ENCODE assay signal across 8 cellular contexts in the genomic region with DNA sequence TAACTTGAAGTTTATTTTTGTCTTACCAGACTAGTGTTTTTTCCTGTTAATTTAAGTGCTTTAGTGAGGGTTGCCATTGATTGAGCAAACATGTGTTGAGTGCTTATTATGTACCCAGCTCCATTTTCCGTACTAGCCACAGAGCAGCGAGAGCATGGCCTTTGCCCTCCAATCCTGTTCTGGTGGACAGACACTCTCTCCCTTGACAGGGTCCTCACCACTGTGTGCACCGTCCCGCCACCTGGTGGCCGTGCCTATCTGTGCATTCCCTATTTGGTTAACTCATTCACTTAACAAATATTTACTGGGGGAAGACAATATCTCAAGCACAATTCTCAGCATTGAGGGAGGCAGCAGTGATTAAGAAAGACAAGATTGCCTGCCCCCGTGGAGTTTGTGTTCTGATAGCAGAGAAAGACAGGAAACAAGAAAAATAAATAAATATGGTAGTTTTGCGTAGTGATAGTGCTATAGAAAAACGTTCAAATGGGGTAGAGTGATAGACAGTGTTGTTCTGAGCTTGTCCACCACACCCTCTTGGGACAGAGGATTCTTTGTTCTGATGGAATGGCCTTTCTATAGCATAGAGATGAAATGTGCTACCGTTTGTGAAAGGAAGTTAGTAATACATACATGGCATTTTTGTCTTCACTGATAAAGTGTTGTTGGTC. TPM values are rescaled to one million over a fixed set of nuclear protein-coding genes. Genes with fewer than 3 reads are reported as not detected.
DNase-seq lines count a peak whose midpoint lies in the region; ATAC-seq and TF ChIP-seq lines count a peak whose summit lies in the region.

No MANE protein-coding gene starts in this region.

- peak overlapping the region; percentile 10 to 63 (median 42) for H3K27ac ChIP-seq in gastrocnemius medialis

- no peaks in the 10 kb centered on the region for H3K9me3 ChIP-seq in gastrocnemius medialis

- TF ChIP-seq CTCF in HFFc6 (IDR thresholded peaks at IDR 0.05) (peak; percentile 97), gastrocnemius medialis (IDR thresholded peaks at IDR 0.05 in 4 of 5, conservative IDR thresholded peaks at IDR 0.05 in 1 of 5) (peak; percentile 47 to 75 (median 66))

- no peaks in the 10 kb centered on the region for H3K9me3 Mint-ChIP-seq in HFFc6

- DNase-seq in DMS 273 (lab: John Stamatoyannopoulos, UW; ENCODE audit: unreplicated experiment) = peak; percentile 64
- DNase-seq in DMS 273 treated with DMSO at 0.1 percent for 48 hours (lab: John Stamatoyannopoulos, UW) = no peak
- DNase-seq in HFFc6 = peak; percentile 44
- DNase-seq in NCI-H82 treated with DMSO at 0.1 percent for 48 hours (lab: John Stamatoyannopoulos, UW; ENCODE audit: unreplicated experiment) = peak; percentile 22
- DNase-seq in activated T-helper 1 cell treated with anti-CD3 and anti-CD28 coated beads, Interleukin-2, amount 50 U/mL, for 16 hours (ENCODE audit: low read depth in 1 of 2, low spot score in 1 of 2) = peak; percentile 8 to 26
- peak; percentile 75 for DNase-seq in Right ventricle myocardium superior
- peak; percentile 16 to 50 for DNase-seq in gastrocnemius medialis

- intact Hi-C loops in Right ventricle myocardium superior (cut with DNase I) = no loop called here
- intact Hi-C loops in gastrocnemius medialis (cut with DNase I; ENCODE audit: low total_unique reads) = loop anchor here (2.0 to 10.0 kb wide), 2 partner anchors 53 to 1255 kb away; a partner anchor contains a TSS

- H3K4me1 Mint-ChIP-seq in HFFc6 (ENCODE audit: low read depth) = peaks cover 51% of the 10 kb centered on the region

- no peak overlapping the region for H3K4me3 Mint-ChIP-seq in HFFc6

- ATAC-seq in Right ventricle myocardium superior (ENCODE audit: poor library complexity) (peak; percentile 69), gastrocnemius medialis (peak; percentile 31 to 61), HG02870 (IDR thresholded peaks at IDR 0.05; ENCODE audit: unreplicated experiment) (no peak)

- H3K4me1 ChIP-seq in gastrocnemius medialis = peaks cover 42 to 45% of the 10 kb centered on the region in 2 donors

- peaks cover 5% of the 10 kb centered on the region; the same call in 1 of the 2 replicates for H3K36me3 Mint-ChIP-seq in HFFc6 (ENCODE audit: low read depth)

- H3K27ac Mint-ChIP-seq in HFFc6 = peak overlapping the region; percentile 58

- H3K27me3 Mint-ChIP-seq in HFFc6 (ENCODE audit: insufficient read depth) = no peaks in the 10 kb centered on the region

- in situ Hi-C loops in gastrocnemius medialis (cut with MboI; ENCODE audit: low sequenced_read_pairs in 4 of 4) = no loop called here

- H3K4me3 ChIP-seq in gastrocnemius medialis = no peak overlapping the region

- no peak for TF ChIP-seq POLR2A in gastrocnemius medialis (IDR thresholded peaks at IDR 0.05)

- no peaks in the 10 kb centered on the region for H3K36me3 ChIP-seq in gastrocnemius medialis

- H3K27me3 ChIP-seq in gastrocnemius medialis = no peaks in the 10 kb centered on the region

RNA-seq across cellular contexts. Expression of a gene that starts 13.0 kb away (rescaled TPM):
- 10 to 100 TPM in 2 of 6 experiments, 1 to 10 TPM in 4; 3.6 to 14.7 (median 4.7) TPM for total RNA-seq in HFFc6 (2021; fragmentation: NEBNext Ultra II Directional; extraction: Animal tissue kit (Norgen Biotek cat#: 25700))
- total RNA-seq in Right ventricle myocardium superior (166 TPM), gastrocnemius medialis (10 to 100 TPM in 3 of 4 donors, 1 to 10 TPM in 1; 5.8 to 36.7 (median 20.4) TPM)
